Comparison of ENCODE assay signal across 1 cellular context in genomic region chr16:23107878-23108277, GRCh38.
TF ChIP-seq lines count a peak whose summit lies in the region.

No MANE protein-coding gene starts in this region.

TF ChIP-seq in HepG2, 621 proteins besides CTCF, POLR2A, EP300 and RAD21 (continued from another document):
- no peak for TF ChIP-seq ATRX (CRISPR knock-in tag; IDR thresholded peaks at IDR 0.05; ENCODE audit: borderline replicate concordance)
- TF ChIP-seq SALL1 (CRISPR knock-in tag; IDR thresholded peaks at IDR 0.05), result 0 out of 2 replicates have a peak, but pooled peaks have one; percentile 28
- TF ChIP-seq ZNF101 (CRISPR knock-in tag; IDR thresholded peaks at IDR 0.05; ENCODE audit: borderline replicate concordance, low read depth), result no peak
- peak; percentile 9 for TF ChIP-seq TEAD3 (CRISPR knock-in tag; optimal IDR thresholded peaks at IDR 0.05; ENCODE audit: borderline replicate concordance)
- TF ChIP-seq NCOA2 (CRISPR knock-in tag; IDR thresholded peaks at IDR 0.05), result no peak
- no peak for TF ChIP-seq ZNF737 (CRISPR knock-in tag; IDR thresholded peaks at IDR 0.05; ENCODE audit: borderline replicate concordance)
- no peak for TF ChIP-seq SP5 (CRISPR knock-in tag; IDR thresholded peaks at IDR 0.05; ENCODE audit: borderline replicate concordance, low read depth)
- TF ChIP-seq ARID3A (IDR thresholded peaks at IDR 0.05; ENCODE audit: low read depth, low read length), result no peak
- TF ChIP-seq ZBTB21 (CRISPR knock-in tag; IDR thresholded peaks at IDR 0.05), result no peak
- TF ChIP-seq ZSCAN29 (CRISPR knock-in tag; conservative IDR thresholded peaks at IDR 0.05), result peak; percentile 74; the same call in 1 of the 2 replicates
- TF ChIP-seq KDM5B (CRISPR knock-in tag; IDR thresholded peaks at IDR 0.05; ENCODE audit: borderline replicate concordance), result no peak
- no peak for TF ChIP-seq ZC3H13 (CRISPR knock-in tag; IDR thresholded peaks at IDR 0.05)
